Comparison of ENCODE assay signal across 14 cellular contexts in genomic region chr3:9780920-9781319, GRCh38. TPM values are rescaled to one million over a fixed set of nuclear protein-coding genes. Genes with fewer than 3 reads are reported as not detected.
DNase-seq lines count a peak whose midpoint lies in the region; ATAC-seq, FAIRE-seq and TF ChIP-seq lines count a peak whose summit lies in the region.
"Had no signal": no experiment of that assay in that cellular context is flagged by ENCODE, and none has a peak within 500 bp of the region (broad histone marks: within the 10 kb centered on the region; RNA-seq: fewer than 3 reads in every experiment).

No MANE protein-coding gene starts in this region.

- peaks cover 56% of the 10 kb centered on the region for H3K4me1 Mint-ChIP-seq in activated naive CD4-positive, alpha-beta T cell treated with anti-CD3 and anti-CD28 coated beads for 36 hours (ENCODE audit: low read depth)
- H3K4me1 Mint-ChIP-seq in T-helper 17 cell: peaks cover 36% of the 10 kb centered on the region
- H3K4me1 Mint-ChIP-seq in effector memory CD8-positive, alpha-beta T cell (ENCODE audit: low read depth in 2 of 2): peaks cover 40 to 41% of the 10 kb centered on the region in 2 donors
- H3K4me1 Mint-ChIP-seq in stimulated activated naive B cell treated with anti-CD40 and anti-IgM and Interleukin-4, amounts not matched to agents 10 μg/mL and 1 μg/mL and 100 μg/mL, for 72 hours: peaks cover 59 to 72% of the 10 kb centered on the region in 2 donors

- H3K27me3 Mint-ChIP-seq in activated naive CD4-positive, alpha-beta T cell treated with anti-CD3 and anti-CD28 coated beads for 36 hours (ENCODE audit: low read depth): no peaks in the 10 kb centered on the region
- no peaks in the 10 kb centered on the region for H3K27me3 Mint-ChIP-seq in T-helper 17 cell
- H3K27me3 Mint-ChIP-seq in effector memory CD8-positive, alpha-beta T cell: no peaks in the 10 kb centered on the region
- H3K27me3 Mint-ChIP-seq in stimulated activated naive B cell treated with anti-CD40 and anti-IgM and Interleukin-4, amounts not matched to agents 10 μg/mL and 1 μg/mL and 100 μg/mL, for 72 hours: no peaks in the 10 kb centered on the region

- H3K9me3 ChIP-seq in T-helper 17 cell (ENCODE audit: control insufficient read depth, low read length, poor library complexity, severe bottlenecking): no peaks in the 10 kb centered on the region
- H3K9me3 ChIP-seq in pancreas: no peaks in the 10 kb centered on the region
- H3K9me3 ChIP-seq: ovary, tibial artery had no signal

- H3K36me3 ChIP-seq in pancreas: peaks cover 0 to 22% (median 0%) of the 10 kb centered on the region in 3 donors
- H3K36me3 ChIP-seq: ovary had no signal

- H3K27ac ChIP-seq in pancreas: no peak overlapping the region
- H3K27ac ChIP-seq: tibial artery had no signal

- H3K4me3 Mint-ChIP-seq in activated naive CD4-positive, alpha-beta T cell treated with anti-CD3 and anti-CD28 coated beads for 36 hours: no peak overlapping the region
- peak overlapping the region; percentile 77 for H3K4me3 Mint-ChIP-seq in T-helper 17 cell
- H3K4me3 Mint-ChIP-seq in effector memory CD8-positive, alpha-beta T cell: peak overlapping the region; percentile 68 to 71
- H3K4me3 Mint-ChIP-seq in stimulated activated naive B cell treated with anti-CD40 and anti-IgM and Interleukin-4, amounts not matched to agents 10 μg/mL and 1 μg/mL and 100 μg/mL, for 72 hours: peak overlapping the region; percentile 75 to 78
- H3K4me3 Mint-ChIP-seq: H9 had no signal

- no peak for DNase-seq in activated naive CD4-positive, alpha-beta T cell treated with anti-CD3 and anti-CD28 coated beads for 36 hours
- no peak for DNase-seq in activated naive CD4-positive, alpha-beta T cell (lab: John Stamatoyannopoulos, UW)
- DNase-seq in T-helper 17 cell (no peak), pancreas (no peak), NCI-H2227 (lab: John Stamatoyannopoulos, UW; ENCODE audit: unreplicated experiment) (no peak)
- DNase-seq in effector memory CD8-positive, alpha-beta T cell: no peak
- DNase-seq in stimulated activated naive B cell treated with anti-CD40 and anti-IgM and Interleukin-4, amounts not matched to agents 10 μg/mL and 1 μg/mL and 100 μg/mL, for 72 hours: no peak
- DNase-seq: H9, KG1, NCI-H1694, NCI-H524, tibial artery had no signal

- ATAC-seq in T-helper 17 cell (no peak), pancreas (no peak), HG02642 (IDR thresholded peaks at IDR 0.05; ENCODE audit: poor library complexity, unreplicated experiment) (no peak)
- ATAC-seq in effector memory CD8-positive, alpha-beta T cell (replicated peaks): no peak
- ATAC-seq in stimulated activated naive B cell treated with anti-CD40 and anti-IgM and Interleukin-4, amounts not matched to agents 10 μg/mL and 1 μg/mL and 100 μg/mL, for 72 hours (replicated peaks): no peak

- H3K4me3 ChIP-seq in pancreas: no peak overlapping the region
- H3K4me3 ChIP-seq: ovary, tibial artery had no signal

- H3K27ac Mint-ChIP-seq in activated naive CD4-positive, alpha-beta T cell treated with anti-CD3 and anti-CD28 coated beads for 36 hours: peak overlapping the region; percentile 91
- H3K27ac Mint-ChIP-seq in T-helper 17 cell: peak overlapping the region; percentile 88
- peak overlapping the region; percentile 85 to 95 for H3K27ac Mint-ChIP-seq in effector memory CD8-positive, alpha-beta T cell
- H3K27ac Mint-ChIP-seq in stimulated activated naive B cell treated with anti-CD40 and anti-IgM and Interleukin-4, amounts not matched to agents 10 μg/mL and 1 μg/mL and 100 μg/mL, for 72 hours: peak overlapping the region; percentile 98

- 90 to 92% methylated on average over 4 of the region's 4 CpGs for WGBS in pancreas, 2 donors

- no peak for TF ChIP-seq CTCF in pancreas (IDR thresholded peaks at IDR 0.05)

- H3K27me3 ChIP-seq in pancreas: no peaks in the 10 kb centered on the region
- H3K27me3 ChIP-seq: ovary, tibial artery had no signal

- CTCF ChIA-PET in activated naive CD4-positive, alpha-beta T cell treated with anti-CD3 and anti-CD28 coated beads for 36 hours (lab: Charles Lee): interaction anchor here (1.0 to 1.5 kb wide), 3 partner anchors 10 to 152 kb away, joined by 3 to 7 read pairs (median 4); partner anchors contain the start of gene ARPC4

- no peaks in the 10 kb centered on the region for H3K9me3 Mint-ChIP-seq in activated naive CD4-positive, alpha-beta T cell treated with anti-CD3 and anti-CD28 coated beads for 36 hours
- H3K9me3 Mint-ChIP-seq in effector memory CD8-positive, alpha-beta T cell: no peaks in the 10 kb centered on the region
- H3K9me3 Mint-ChIP-seq in stimulated activated naive B cell treated with anti-CD40 and anti-IgM and Interleukin-4, amounts not matched to agents 10 μg/mL and 1 μg/mL and 100 μg/mL, for 72 hours: no peaks in the 10 kb centered on the region
- H3K9me3 Mint-ChIP-seq: H9 had no signal

- no peak for FAIRE-seq in pancreas (lab: Jason Lieb, UNC)

- H3K4me1 ChIP-seq in pancreas: no peaks in the 10 kb centered on the region

- H3K36me3 Mint-ChIP-seq in activated naive CD4-positive, alpha-beta T cell treated with anti-CD3 and anti-CD28 coated beads for 36 hours (ENCODE audit: low read depth): peaks cover 33% of the 10 kb centered on the region
- peaks cover 7% of the 10 kb centered on the region for H3K36me3 Mint-ChIP-seq in T-helper 17 cell (ENCODE audit: low read depth)
- H3K36me3 Mint-ChIP-seq in effector memory CD8-positive, alpha-beta T cell (ENCODE audit: insufficient read depth): peaks cover 28% of the 10 kb centered on the region
- H3K36me3 Mint-ChIP-seq in stimulated activated naive B cell treated with anti-CD40 and anti-IgM and Interleukin-4, amounts not matched to agents 10 μg/mL and 1 μg/mL and 100 μg/mL, for 72 hours: peaks cover 36 to 40% of the 10 kb centered on the region in 2 donors

- intact Hi-C loops in activated naive CD4-positive, alpha-beta T cell treated with anti-CD3 and anti-CD28 coated beads for 36 hours (cut with micrococcal nuclease): no loop called here
- intact Hi-C loops in pancreas (cut with DNase I): no loop called here

RNA-seq across cellular contexts. Expression of gene CAMK1, which starts 11.2 kb away (rescaled TPM):
- total RNA-seq in activated naive CD4-positive, alpha-beta T cell treated with anti-CD3 and anti-CD28 coated beads for 36 hours: 10 to 100 TPM; 18.9 to 19.5 TPM
- total RNA-seq in T-helper 17 cell (1 to 10 TPM; 1.9 to 2.2 TPM), pancreas (10 to 100 TPM in 1 of 6 donors, 1 to 10 TPM in 5; 2.0 to 12.8 (median 4.4) TPM)
- polyA plus RNA-seq in pancreas: 10 to 100 TPM; 20.5 to 23.7 TPM

RNA-seq across cellular contexts. Expression of gene TADA3, which starts 11.4 kb away (rescaled TPM):
- total RNA-seq in activated naive CD4-positive, alpha-beta T cell treated with anti-CD3 and anti-CD28 coated beads for 36 hours: 10 to 100 TPM; 62.4 to 67.6 TPM
- total RNA-seq in T-helper 17 cell: 10 to 100 TPM; 32.2 to 35.2 TPM
- 10 to 100 TPM; 13.2 to 28.0 (median 18.4) TPM for total RNA-seq in pancreas
- polyA plus RNA-seq in pancreas: 10 to 100 TPM; 22.0 to 29.1 TPM

RNA-seq across cellular contexts. Expression of gene ARPC4, which starts 12.0 kb away (rescaled TPM):
- total RNA-seq in activated naive CD4-positive, alpha-beta T cell treated with anti-CD3 and anti-CD28 coated beads for 36 hours: 100 to 1,000 TPM; 141 to 144 TPM
- total RNA-seq in T-helper 17 cell: 100 to 1,000 TPM; 155 to 192 TPM
- total RNA-seq in pancreas: 10 to 100 TPM; 39.5 to 72.6 (median 53.1) TPM
- polyA plus RNA-seq in pancreas: 10 to 100 TPM; 35.0 to 44.7 TPM

RNA-seq across cellular contexts. Expression of gene TTLL3, which starts 29.1 kb away (rescaled TPM):
- 10 to 100 TPM; 46.3 to 47.1 TPM for total RNA-seq in activated naive CD4-positive, alpha-beta T cell treated with anti-CD3 and anti-CD28 coated beads for 36 hours
- total RNA-seq in T-helper 17 cell (10 to 100 TPM; 87.2 to 88.7 TPM), pancreas (10 to 100 TPM in 5 of 6 donors, 1 to 10 TPM in 1; 9.2 to 30.8 (median 17.5) TPM)
- polyA plus RNA-seq in pancreas: 100 to 1,000 TPM in 1 of 2 donors, 10 to 100 TPM in 1; 77.6 to 104 TPM

RNA-seq across cellular contexts. Expression of gene OGG1, which starts 31.2 kb away (rescaled TPM):
- 10 to 100 TPM; 26.1 to 28.5 TPM for total RNA-seq in activated naive CD4-positive, alpha-beta T cell treated with anti-CD3 and anti-CD28 coated beads for 36 hours
- 10 to 100 TPM; 18.4 to 22.6 TPM for total RNA-seq in T-helper 17 cell
- 10 to 100 TPM in 1 of 6 donors, 1 to 10 TPM in 5; 5.9 to 13.9 (median 7.8) TPM for total RNA-seq in pancreas
- polyA plus RNA-seq in pancreas: 10 to 100 TPM; 11.2 to 12.7 TPM
